1 cellular context compared by ENCODE assay signal in genomic region chr10:102460836-102461186, GRCh38.
TF ChIP-seq lines count a peak whose summit lies in the region.

No MANE protein-coding gene starts in this region.

TF ChIP-seq in H1, 55 proteins besides CTCF, POLR2A, EP300 and RAD21:
- TF ChIP-seq EGR1 (IDR thresholded peaks at IDR 0.05; ENCODE audit: borderline replicate concordance, low read depth, low read length) (no peak), CBX8 (IDR thresholded peaks at IDR 0.05; ENCODE audit: borderline replicate concordance, low read depth, low read length) (no peak), GTF2F1 (IDR thresholded peaks at IDR 0.05; ENCODE audit: borderline replicate concordance, low read depth, low read length) (no peak), SUZ12 (IDR thresholded peaks at IDR 0.05; ENCODE audit: low read length) (no peak)
